In genomic region chr17:21210411-21211076, GRCh38 we compare ENCODE assay signal across 13 cellular contexts. TPM values are rescaled to one million over a fixed set of nuclear protein-coding genes. Genes with fewer than 3 reads are reported as not detected.
DNase-seq lines count a peak whose midpoint lies in the region; ATAC-seq and TF ChIP-seq lines count a peak whose summit lies in the region.
"Had no signal": no experiment of that assay in that cellular context is flagged by ENCODE, and none has a peak within 500 bp of the region (broad histone marks: within the 10 kb centered on the region; RNA-seq: fewer than 3 reads in every experiment).

No MANE protein-coding gene starts in this region.

- no peaks in the 10 kb centered on the region for H3K27me3 ChIP-seq in H7 (ENCODE audit: control insufficient read depth, insufficient read depth, low read length)
- H3K27me3 ChIP-seq in psoas muscle (ENCODE audit: insufficient read depth in 3 of 3, low read length in 2 of 3), result no peaks in the 10 kb centered on the region
- H3K27me3 ChIP-seq: upper lobe of right lung had no signal

- intact Hi-C loops in psoas muscle (cut with DNase I), result loop anchor here (5.0 kb wide), 5 partner anchors 38 to 168 kb away; partner anchors contain the start of genes DHRS7B (in 2 of the 2) and USP22 (in 1 of the 2)

- DNase-seq in H7, result peak; percentile 16
- peak; percentile 10 for DNase-seq in NCI-H510A (lab: John Stamatoyannopoulos, UW)
- peak; percentile 48 for DNase-seq in choroid plexus epithelial cell (ENCODE audit: low read depth)
- no peak for DNase-seq in psoas muscle
- no peak for DNase-seq in stimulated activated CD4-positive, alpha-beta T cell treated with anti-CD3 and anti-CD28 coated beads, Interleukin-4, amount 100 ng/mL, for 4 hours
- no peak for DNase-seq in DMS153 (lab: John Stamatoyannopoulos, UW)
- no peak for DNase-seq in iPS-NIHi11 (ENCODE audit: low spot score)
- DNase-seq: activated effector memory CD4-positive, alpha-beta T cell treated with Interleukin-2 at 50 U/mL for 16 hours; central memory CD4-positive, alpha-beta T cell; NCI-H146 had no signal

- H3K9me3 ChIP-seq in psoas muscle, result no peaks in the 10 kb centered on the region
- H3K9me3 ChIP-seq: upper lobe of right lung had no signal

- 47 to 67% (median 51%) methylated on average over 15 of the region's 15 CpGs for whole genome bisulfite sequencing in psoas muscle, 3 donors

- no peak overlapping the region for H3K4me3 ChIP-seq in H7 (ENCODE audit: insufficient read depth, low read depth, low read length)
- no peak overlapping the region for H3K4me3 ChIP-seq in choroid plexus epithelial cell (ENCODE audit: low read depth, low read length)
- peak overlapping the region; percentile 97 for H3K4me3 ChIP-seq in psoas muscle
- H3K4me3 ChIP-seq: upper lobe of right lung had no signal

- H3K4me1 ChIP-seq in psoas muscle, result peaks cover 71% of the 10 kb centered on the region

- no peak for ATAC-seq in psoas muscle
- no peak for ATAC-seq in GM19452 (IDR thresholded peaks at IDR 0.05; ENCODE audit: unreplicated experiment)

- no peak for TF ChIP-seq CTCF in choroid plexus epithelial cell (conservative IDR thresholded peaks at IDR 0.05; ENCODE audit: low read depth, low read length)
- no peak for TF ChIP-seq CTCF in psoas muscle (IDR thresholded peaks at IDR 0.05)

- H3K27ac ChIP-seq in psoas muscle, result peak overlapping the region; percentile 99
- H3K27ac ChIP-seq: parathyroid adenoma, upper lobe of right lung had no signal

- H3K36me3 ChIP-seq in H7 (replicated peaks; ENCODE audit: control insufficient read depth, insufficient read depth, low read length) (peaks cover 9% of the 10 kb centered on the region), psoas muscle (ENCODE audit: insufficient read depth in 1 of 2, low read depth in 1 of 2) (peaks cover 0 to 6% of the 10 kb centered on the region in 2 donors)

RNA-seq across cellular contexts. Expression of gene TMEM11, which starts 3.4 kb away (rescaled TPM):
- total RNA-seq in H7 (2014; rRNA removed; shearing (Covaris generic)), result 24.2 and 26.1 TPM in 2 replicates
- 10 to 100 TPM; 52.9 to 78.4 (median 58.6) TPM for total RNA-seq in psoas muscle
- 100 to 1,000 TPM in 2 of 3 donors, 10 to 100 TPM in 1; 89.6 to 159 (median 109) TPM for polyA plus RNA-seq in psoas muscle

RNA-seq across cellular contexts. Expression of gene NATD1, which starts 42.7 kb away (rescaled TPM):
- 12.3 and 12.9 TPM in 2 replicates for total RNA-seq in H7 (2014; rRNA removed; shearing (Covaris generic))
- total RNA-seq in psoas muscle, result 10 to 100 TPM; 21.6 to 48.0 (median 24.5) TPM
- polyA plus RNA-seq in psoas muscle, result 10 to 100 TPM in 2 of 3 donors, 1 to 10 TPM in 1; 4.7 to 15.1 (median 10.5) TPM

Comparison
In these comparisons a context has a peak if more than half of its experiments do, and no peak if none do; other contexts are left out.
1. DNase-seq: peak in H7 (single experiment), NCI-H510A (single experiment) and choroid plexus epithelial cell (single experiment); none in psoas muscle (0 of 2), stimulated activated CD4-positive, alpha-beta T cell treated with anti-CD3 and anti-CD28 coated beads, Interleukin-4, amount 100 ng/mL, for 4 hours (0 of 2), DMS153 (single experiment) and iPS-NIHi11 (single experiment).